Comparison of ENCODE assay signal across 8 cellular contexts in genomic region chr10:124152139-124152780, GRCh38. TPM values are rescaled to one million over a fixed set of nuclear protein-coding genes. Genes with fewer than 3 reads are reported as not detected.
DNase-seq lines count a peak whose midpoint lies in the region; ATAC-seq and TF ChIP-seq lines count a peak whose summit lies in the region.

No MANE protein-coding gene starts in this region.

- H3K4me3 ChIP-seq in HUES48 (ENCODE audit: low read depth, low read length) (no peak overlapping the region), choroid plexus epithelial cell (ENCODE audit: low read depth, low read length) (no peak overlapping the region), lung (no peak overlapping the region), neural progenitor cell (no peak overlapping the region)

- H3K27me3 Mint-ChIP-seq in neural progenitor cell (ENCODE audit: insufficient read depth, low read depth) = peaks cover 3% of the 10 kb centered on the region

- H3K9ac ChIP-seq in HUES48 (ENCODE audit: low read depth, low read length) (no peak overlapping the region), neural progenitor cell (no peak overlapping the region)

- H3K27ac Mint-ChIP-seq in neural progenitor cell = no peak overlapping the region
- H3K27ac Mint-ChIP-seq in activated naive CD4-positive, alpha-beta T cell treated with anti-CD3 and anti-CD28 coated beads, Interleukin-2, amount 50 U/mL, for 72 hours = no peak overlapping the region

- H3K4me3 Mint-ChIP-seq in neural progenitor cell = no peak overlapping the region

- no peaks in the 10 kb centered on the region for H3K36me3 Mint-ChIP-seq in neural progenitor cell
- H3K36me3 Mint-ChIP-seq in activated naive CD4-positive, alpha-beta T cell treated with anti-CD3 and anti-CD28 coated beads, Interleukin-2, amount 50 U/mL, for 72 hours = no peaks in the 10 kb centered on the region

- H3K4me1 ChIP-seq in HUES48 (ENCODE audit: control insufficient read depth, insufficient read depth, low read length) (peaks cover 24% of the 10 kb centered on the region), lung (ENCODE audit: control insufficient read depth in 2 of 2, insufficient read depth in 2 of 2, low read length in 2 of 2) (peaks cover 0 to 42% of the 10 kb centered on the region in 2 donors), neural progenitor cell (peaks cover 49% of the 10 kb centered on the region)

- H3K36me3 ChIP-seq in HUES48 (ENCODE audit: control insufficient read depth, insufficient read depth, low read length) (no peaks in the 10 kb centered on the region), lung (ENCODE audit: control insufficient read depth in 2 of 2, insufficient read depth in 2 of 2, low read length in 2 of 2) (no peaks in the 10 kb centered on the region), neural progenitor cell (no peaks in the 10 kb centered on the region)

- no peaks in the 10 kb centered on the region for H4K20me1 ChIP-seq in neural progenitor cell (ENCODE audit: low read depth)

- H3K9me3 ChIP-seq in HUES48 (ENCODE audit: control insufficient read depth, insufficient read depth, low read length) (no peaks in the 10 kb centered on the region), lung (ENCODE audit: control insufficient read depth in 2 of 2, insufficient read depth in 1 of 2, low read length in 1 of 2) (peaks cover 0 to 2% of the 10 kb centered on the region in 2 donors), neural progenitor cell (ENCODE audit: low read depth) (no peaks in the 10 kb centered on the region)

- ATAC-seq in lung (ENCODE audit: insufficient read depth, low FRiP score) = peak; percentile 77
- ATAC-seq in GM21360 (IDR thresholded peaks at IDR 0.05; ENCODE audit: unreplicated experiment) = no peak
- no peak for ATAC-seq in GM21529 (IDR thresholded peaks at IDR 0.05; ENCODE audit: unreplicated experiment)
- ATAC-seq in activated naive CD4-positive, alpha-beta T cell treated with anti-CD3 and anti-CD28 coated beads, Interleukin-2, amount 50 U/mL, for 72 hours = no peak

- H3K4me2 ChIP-seq in neural progenitor cell = no peak overlapping the region

- TF ChIP-seq CTCF in choroid plexus epithelial cell (conservative IDR thresholded peaks at IDR 0.05; ENCODE audit: low read depth, low read length) (no peak), lung (IDR thresholded peaks at IDR 0.05; ENCODE audit: control extremely low read depth, extremely low read depth) (no peak), neural progenitor cell (IDR thresholded peaks at IDR 0.05) (no peak)

- no peaks in the 10 kb centered on the region for H3K9me3 Mint-ChIP-seq in neural progenitor cell
- peaks cover 0 to 3% of the 10 kb centered on the region in 2 donors for H3K9me3 Mint-ChIP-seq in activated naive CD4-positive, alpha-beta T cell treated with anti-CD3 and anti-CD28 coated beads, Interleukin-2, amount 50 U/mL, for 72 hours

- H3K4me1 Mint-ChIP-seq in neural progenitor cell = peaks cover 37% of the 10 kb centered on the region

- no peaks in the 10 kb centered on the region for H3K27me3 ChIP-seq in HUES48 (ENCODE audit: control insufficient read depth, insufficient read depth, low read length)
- no peaks in the 10 kb centered on the region for H3K27me3 ChIP-seq in lung (ENCODE audit: control insufficient read depth, insufficient read depth)
- no peaks in the 10 kb centered on the region for H3K27me3 ChIP-seq in neural progenitor cell

- WGBS in lung, 2 donors = 38 to 46% methylated on average over 25 of the region's 25 CpGs

- no peaks in the 10 kb centered on the region for H3K79me2 ChIP-seq in neural progenitor cell (ENCODE audit: low read depth)

- H3K27ac ChIP-seq in HUES48 (ENCODE audit: low read depth, low read length) (peak overlapping the region; percentile 83), lung (ENCODE audit: low read depth in 1 of 2, low read length in 1 of 2) (peak overlapping the region in 1 of 2 donors; percentile 76), neural progenitor cell (no peak overlapping the region)

- H3F3A ChIP-seq in neural progenitor cell (ENCODE audit: low read depth) = peaks cover 28% of the 10 kb centered on the region

- peak; percentile 66 for DNase-seq in A172 (ENCODE audit: low spot score)
- DNase-seq in choroid plexus epithelial cell (ENCODE audit: low read depth) = peak; percentile 68
- peak; percentile 55 for DNase-seq in lung (ENCODE audit: low spot score)
- no peak for DNase-seq in neural progenitor cell (ENCODE audit: low spot score)
- no peak for DNase-seq in activated naive CD4-positive, alpha-beta T cell treated with anti-CD3 and anti-CD28 coated beads, Interleukin-2, amount 50 U/mL, for 72 hours (ENCODE audit: low spot score in 2 of 2)

- H2AFZ ChIP-seq in neural progenitor cell (replicated peaks) = no peak overlapping the region

RNA-seq across cellular contexts. Expression of gene CHST15, which starts 58.9 kb away (rescaled TPM):
- 2.4 and 2.5 TPM in 2 replicates for total RNA-seq in A172 (2014; rRNA removed; shearing (Covaris generic))
- 10 to 100 TPM; 30.9 to 42.6 TPM for total RNA-seq in lung
- 10 to 100 TPM in 1 of 2 donors, 1 to 10 TPM in 1; 5.4 to 45.3 TPM for polyA plus RNA-seq in lung
- 0.54 and 0.59 TPM in 2 replicates for total RNA-seq in neural progenitor cell (ENCODE audit: low replicate concordance)
- total RNA-seq in activated naive CD4-positive, alpha-beta T cell treated with anti-CD3 and anti-CD28 coated beads, Interleukin-2, amount 50 U/mL, for 72 hours = 1 to 10 TPM in 1 of 2 donors, under 1 TPM in 1; 0.80 to 7.8 TPM

Comparison
In these comparisons a context has a peak if more than half of its experiments do, and no peak if none do; other contexts are left out.
1. DNase-seq: peak in A172 (single experiment), choroid plexus epithelial cell (single experiment) and lung (single experiment); none in neural progenitor cell (single experiment) and activated naive CD4-positive, alpha-beta T cell treated with anti-CD3 and anti-CD28 coated beads, Interleukin-2, amount 50 U/mL, for 72 hours (0 of 2).